ENCODE assay signal across 8 cellular contexts in genomic region chrX:65406532-65406931, GRCh38.
DNase-seq lines count a peak whose midpoint lies in the region; ATAC-seq and TF ChIP-seq lines count a peak whose summit lies in the region.

No MANE protein-coding gene starts in this region.

- peaks cover 5% of the 10 kb centered on the region for H3K4me1 Mint-ChIP-seq in activated T-cell treated with anti-CD3 and anti-CD28 coated beads, Interleukin-2, amount 50 U/mL, for 24 hours (ENCODE audit: low read depth)
- H3K4me1 Mint-ChIP-seq in naive B cell (peaks cover 0 to 6% (median 4%) of the 10 kb centered on the region in 3 donors), type B pancreatic cell (ENCODE audit: unreplicated experiment) (no peaks in the 10 kb centered on the region)

- peak; percentile 44 for DNase-seq in activated T-cell treated with anti-CD3 and anti-CD28 coated beads, Interleukin-2, amount 50 U/mL, for 24 hours
- DNase-seq in activated T-cell treated with anti-CD3 and anti-CD28 coated beads for 4 hours (no peak), naive B cell (peak; percentile 20), type B pancreatic cell (ENCODE audit: extremely low spot score, unreplicated experiment) (no peak), HT-29 (ENCODE audit: low spot score) (no peak), RWPE1 (ENCODE audit: low spot score) (no peak)
- peak in 1 of 2 donors; percentile 10 for DNase-seq in activated naive CD4-positive, alpha-beta T cell treated with anti-CD3 and anti-CD28 coated beads, Interleukin-2, amount 50 U/mL, for 72 hours (ENCODE audit: low spot score in 2 of 2)

- TF ChIP-seq CTCF in type B pancreatic cell (conservative IDR thresholded peaks at IDR 0.05) (no peak), RWPE1 (conservative IDR thresholded peaks at IDR 0.05; ENCODE audit: low read depth) (no peak)

- CTCF ChIA-PET in RWPE1 (lab: Yijun Ruan, JAX) = no interaction called here

- no peak overlapping the region for H3K27ac ChIP-seq in RWPE1

- peaks cover 8% of the 10 kb centered on the region for H3K9me3 Mint-ChIP-seq in activated T-cell treated with anti-CD3 and anti-CD28 coated beads, Interleukin-2, amount 50 U/mL, for 24 hours
- no peaks in the 10 kb centered on the region for H3K9me3 Mint-ChIP-seq in activated naive CD4-positive, alpha-beta T cell treated with anti-CD3 and anti-CD28 coated beads, Interleukin-2, amount 50 U/mL, for 72 hours
- H3K9me3 Mint-ChIP-seq in naive B cell (peaks cover 0 to 25% (median 11%) of the 10 kb centered on the region in 7 donors), type B pancreatic cell (peaks cover 10% of the 10 kb centered on the region)

- no peak overlapping the region for H3K27ac Mint-ChIP-seq in activated T-cell treated with anti-CD3 and anti-CD28 coated beads, Interleukin-2, amount 50 U/mL, for 24 hours
- no peak overlapping the region for H3K27ac Mint-ChIP-seq in activated naive CD4-positive, alpha-beta T cell treated with anti-CD3 and anti-CD28 coated beads, Interleukin-2, amount 50 U/mL, for 72 hours
- H3K27ac Mint-ChIP-seq in naive B cell (peak overlapping the region in 2 of 6 donors; percentile 76 to 90), type B pancreatic cell (no peak overlapping the region)

- POLR2A ChIA-PET in RWPE1 (lab: Yijun Ruan, JAX; ENCODE audit: low non-redundant PET) = no interaction called here

- H3K27me3 Mint-ChIP-seq in activated T-cell treated with anti-CD3 and anti-CD28 coated beads, Interleukin-2, amount 50 U/mL, for 24 hours = peaks cover 59% of the 10 kb centered on the region
- H3K27me3 Mint-ChIP-seq in naive B cell (peaks cover 9 to 20% (median 12%) of the 10 kb centered on the region in 3 donors), type B pancreatic cell (peaks cover 11% of the 10 kb centered on the region)

- peak; percentile 76 to 77 for ATAC-seq in activated naive CD4-positive, alpha-beta T cell treated with anti-CD3 and anti-CD28 coated beads, Interleukin-2, amount 50 U/mL, for 72 hours
- ATAC-seq in naive B cell (ENCODE audit: low read depth in 2 of 2) = peak; percentile 60 to 65
- ATAC-seq in HG03175 (IDR thresholded peaks at IDR 0.05; ENCODE audit: unreplicated experiment) = no peak

- peak overlapping the region; percentile 56 for H3K4me3 Mint-ChIP-seq in activated T-cell treated with anti-CD3 and anti-CD28 coated beads, Interleukin-2, amount 50 U/mL, for 24 hours
- peak overlapping the region; percentile 78 to 90 (median 83) for H3K4me3 Mint-ChIP-seq in naive B cell
- peak overlapping the region; percentile 36 for H3K4me3 Mint-ChIP-seq in type B pancreatic cell

- no peaks in the 10 kb centered on the region for H3K36me3 Mint-ChIP-seq in activated T-cell treated with anti-CD3 and anti-CD28 coated beads, Interleukin-2, amount 50 U/mL, for 24 hours (ENCODE audit: low read depth)
- peaks cover 0 to 9% of the 10 kb centered on the region in 2 donors for H3K36me3 Mint-ChIP-seq in activated naive CD4-positive, alpha-beta T cell treated with anti-CD3 and anti-CD28 coated beads, Interleukin-2, amount 50 U/mL, for 72 hours
- H3K36me3 Mint-ChIP-seq in naive B cell (peaks cover 0 to 10% of the 10 kb centered on the region in 2 donors), type B pancreatic cell (no peaks in the 10 kb centered on the region)

Comparison
In these comparisons a context has a peak if more than half of its experiments do, and no peak if none do; other contexts are left out.
1. DNase-seq: peak in activated T-cell treated with anti-CD3 and anti-CD28 coated beads, Interleukin-2, amount 50 U/mL, for 24 hours (single experiment) and naive B cell (single experiment); none in activated T-cell treated with anti-CD3 and anti-CD28 coated beads for 4 hours (single experiment), type B pancreatic cell (single experiment), HT-29 (single experiment) and RWPE1 (single experiment).
2. Peak in every context shown above with its lines, with median percentiles within 50 percentile points of each other: H3K4me3 Mint-ChIP-seq.